ENCODE assay signal across 12 cellular contexts in genomic region chr15:67946701-67947100, GRCh38.
DNase-seq lines count a peak whose midpoint lies in the region; ATAC-seq and TF ChIP-seq lines count a peak whose summit lies in the region.
"Had no signal": no experiment of that assay in that cellular context is flagged by ENCODE, and none has a peak within 500 bp of the region (broad histone marks: within the 10 kb centered on the region; RNA-seq: fewer than 3 reads in every experiment).

No MANE protein-coding gene starts in this region.

- H3K4me3 ChIP-seq in Panc1 (ENCODE audit: low read depth in 2 of 2, low read length in 2 of 2) = no peak overlapping the region
- H3K4me3 ChIP-seq in gastroesophageal sphincter = no peak overlapping the region
- H3K4me3 ChIP-seq in testis = no peak overlapping the region
- H3K4me3 ChIP-seq: thoracic aorta had no signal

- 42 to 55% methylated on average over 3 of the region's 4 CpGs for WGBS in gastroesophageal sphincter (ENCODE audit: low coverage in 1 of 2), 2 donors
- 53 to 58% methylated on average over 4 of the region's 4 CpGs for WGBS in testis, 2 donors

- BruUV-seq in Panc1 (replicated peaks; lab: Mats Ljungman, UMichigan) = no TSS peak

- POLR2A ChIA-PET in Panc1 (lab: Charles Lee) = interaction anchor here (0.5 to 1.4 kb wide), 2 partner anchors 22 to 108 kb away, joined by 3 read pairs; no protein-coding TSS in a partner anchor

- H3K4me1 ChIP-seq in Panc1 (ENCODE audit: control insufficient read depth, insufficient read depth, low read length) = peaks cover 39% of the 10 kb centered on the region
- peaks cover 0 to 35% (median 11%) of the 10 kb centered on the region in 3 donors for H3K4me1 ChIP-seq in gastroesophageal sphincter
- H3K4me1 ChIP-seq in testis = peaks cover 21% of the 10 kb centered on the region

- peaks cover 12% of the 10 kb centered on the region for H3K4me1 Mint-ChIP-seq in activated naive CD4-positive, alpha-beta T cell treated with anti-CD3 and anti-CD28 coated beads, Interleukin-2, amount 50 U/mL, for 24 hours

- peak overlapping the region; percentile 46 for H3K27ac Mint-ChIP-seq in activated naive CD4-positive, alpha-beta T cell treated with anti-CD3 and anti-CD28 coated beads, Interleukin-2, amount 50 U/mL, for 24 hours
- H3K27ac Mint-ChIP-seq: natural killer cell had no signal

- no peaks in the 10 kb centered on the region for H3K27me3 ChIP-seq in Panc1 (ENCODE audit: control insufficient read depth, insufficient read depth, low read length)
- no peaks in the 10 kb centered on the region for H3K27me3 ChIP-seq in gastroesophageal sphincter
- H3K27me3 ChIP-seq in testis = no peaks in the 10 kb centered on the region

- no peak for TF ChIP-seq CTCF in Panc1 (IDR thresholded peaks at IDR 0.05)
- no peak for TF ChIP-seq CTCF in gastroesophageal sphincter (IDR thresholded peaks at IDR 0.05)
- no peak for TF ChIP-seq CTCF in testis (IDR thresholded peaks at IDR 0.05)

- CTCF ChIA-PET in Panc1 (lab: Charles Lee) = interaction anchor here (0.6 kb wide), 1 partner anchor 17 kb away, joined by 4 read pairs; no protein-coding TSS in a partner anchor

- H3K36me3 Mint-ChIP-seq in activated naive CD4-positive, alpha-beta T cell treated with anti-CD3 and anti-CD28 coated beads, Interleukin-2, amount 50 U/mL, for 24 hours = no peaks in the 10 kb centered on the region
- H3K36me3 Mint-ChIP-seq: natural killer cell had no signal

- TF ChIP-seq POLR2A in gastroesophageal sphincter (IDR thresholded peaks at IDR 0.05) (no peak), testis (IDR thresholded peaks at IDR 0.05) (no peak)

- ATAC-seq in Panc1 (peak; percentile 62), gastroesophageal sphincter (no peak), GM18511 (IDR thresholded peaks at IDR 0.05; ENCODE audit: unreplicated experiment) (no peak), GM21381 (IDR thresholded peaks at IDR 0.05; ENCODE audit: unreplicated experiment) (no peak)
- ATAC-seq: natural killer cell had no signal

- H3K36me3 ChIP-seq in Panc1 (ENCODE audit: control insufficient read depth, insufficient read depth, low read length) = no peaks in the 10 kb centered on the region
- H3K36me3 ChIP-seq in gastroesophageal sphincter = no peaks in the 10 kb centered on the region
- H3K36me3 ChIP-seq in testis (ENCODE audit: low read depth, missing control alignments) = no peaks in the 10 kb centered on the region
- H3K36me3 ChIP-seq: thoracic aorta had no signal

- H3K4me3 Mint-ChIP-seq in activated naive CD4-positive, alpha-beta T cell treated with anti-CD3 and anti-CD28 coated beads, Interleukin-2, amount 50 U/mL, for 24 hours = no peak overlapping the region
- H3K4me3 Mint-ChIP-seq: natural killer cell had no signal

- intact Hi-C loops in Panc1 (cut with micrococcal nuclease; ENCODE audit: unreplicated experiment) = no loop called here
- intact Hi-C loops in testis (cut with DNase I; ENCODE audit: low total_unique reads) = no loop called here

- TF ChIP-seq EP300 in gastroesophageal sphincter (IDR thresholded peaks at IDR 0.05) = no peak

- no peaks in the 10 kb centered on the region for H3K27me3 Mint-ChIP-seq in activated naive CD4-positive, alpha-beta T cell treated with anti-CD3 and anti-CD28 coated beads, Interleukin-2, amount 50 U/mL, for 24 hours

- H3K27ac ChIP-seq in Panc1 (ENCODE audit: low read length) (peak overlapping the region; percentile 82), gastroesophageal sphincter (peak overlapping the region in 3 of 4 donors; percentile 25 to 82 (median 35)), testis (peak overlapping the region; percentile 62 to 89)

- H3K9me3 ChIP-seq in Panc1 (ENCODE audit: control insufficient read depth, insufficient read depth, low read depth, low read length) (no peaks in the 10 kb centered on the region), gastroesophageal sphincter (no peaks in the 10 kb centered on the region), testis (no peaks in the 10 kb centered on the region)
- H3K9me3 ChIP-seq: thoracic aorta had no signal

- no peaks in the 10 kb centered on the region for H3K9me3 Mint-ChIP-seq in activated naive CD4-positive, alpha-beta T cell treated with anti-CD3 and anti-CD28 coated beads, Interleukin-2, amount 50 U/mL, for 24 hours
- H3K9me3 Mint-ChIP-seq: natural killer cell had no signal

- no peak for DNase-seq in activated naive CD4-positive, alpha-beta T cell treated with anti-CD3 and anti-CD28 coated beads, Interleukin-2, amount 50 U/mL, for 16 hours
- DNase-seq in Panc1 (ENCODE audit: low read depth, low spot score) (no peak), testis (no peak), activated T-cell treated with anti-CD3 and anti-CD28 coated beads for 4 hours (no peak)
- DNase-seq: effector memory CD4-positive, alpha-beta T cell; natural killer cell; NCI-H526 had no signal

- in situ Hi-C loops in Panc1 (cut with HindIII; ENCODE audit: low pct_unique_long_range_greater_than_20kb, low sequenced_read_pairs) = no loop called here
